In the genomic region with DNA sequence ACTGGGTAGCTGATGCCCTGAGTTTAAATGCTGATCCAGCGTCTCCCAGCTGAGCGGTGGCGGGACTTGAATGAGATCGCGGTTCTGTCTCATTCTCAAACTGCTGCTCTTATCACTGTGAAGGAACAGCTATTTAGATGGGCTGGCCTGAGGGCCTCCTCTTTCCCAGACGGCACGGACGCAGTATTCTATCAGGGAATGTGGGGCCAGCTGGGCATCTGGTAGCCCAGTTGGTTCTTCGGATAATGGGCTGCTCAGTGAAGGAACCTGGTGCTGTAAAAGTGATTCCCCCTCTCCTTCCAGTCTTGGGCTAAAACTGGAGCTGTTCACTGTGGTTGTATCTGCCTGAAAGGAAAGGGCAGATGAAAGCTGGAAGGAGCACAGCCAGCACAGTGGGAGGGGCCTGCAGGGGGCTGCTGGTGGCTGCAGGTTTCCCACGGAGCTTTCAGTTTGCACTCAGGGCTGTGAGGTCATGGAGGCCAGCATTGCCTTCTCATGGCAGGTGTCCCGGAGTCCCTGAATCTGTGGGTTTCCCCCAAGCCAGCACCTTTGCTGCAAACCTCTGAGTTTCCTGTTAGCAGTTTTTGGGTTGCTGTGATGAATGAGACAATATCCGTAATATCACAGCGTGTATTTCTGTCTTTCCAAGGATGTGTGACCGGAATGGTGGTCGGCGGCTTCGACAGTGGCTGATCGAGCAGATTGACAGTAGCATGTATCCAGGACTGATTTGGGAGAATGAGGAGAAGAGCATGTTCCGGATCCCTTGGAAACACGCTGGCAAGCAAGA, we compare ENCODE assay signal across 8 cellular contexts. TPM values are rescaled to one million over a fixed set of nuclear protein-coding genes. Genes with fewer than 3 reads are reported as not detected.
DNase-seq lines count a peak whose midpoint lies in the region; ATAC-seq lines count a peak whose summit lies in the region.

No MANE protein-coding gene starts in this region.

- peak; percentile 54 for DNase-seq in stimulated activated CD4-positive, alpha-beta T cell treated with anti-CD3 and anti-CD28 coated beads, Interleukin-4, amount 100 ng/mL, for 24 hours
- DNase-seq in epidermal melanocyte (ENCODE audit: insufficient read length, low spot score) (no peak), occipital lobe (lab: John Stamatoyannopoulos, UW) (no peak), midbrain (lab: John Stamatoyannopoulos, UW) (no peak)

- H3K4me2 ChIP-seq in BLaER1, result peak overlapping the region; percentile 96

- H3K9me3 ChIP-seq in BLaER1, result peaks cover 16% of the 10 kb centered on the region

- H4K20me1 ChIP-seq in BLaER1, result no peaks in the 10 kb centered on the region

- peaks cover 25% of the 10 kb centered on the region for H3K27me3 Mint-ChIP-seq in activated T-helper 17 cell treated with anti-CD3 and anti-CD28 coated beads, Interleukin-2, amount 50 U/mL, for 72 hours

- H3K4me3 ChIP-seq in BLaER1, result peak overlapping the region; percentile 61

- H3K4me3 Mint-ChIP-seq in activated T-helper 17 cell treated with anti-CD3 and anti-CD28 coated beads, Interleukin-2, amount 50 U/mL, for 72 hours, result peak overlapping the region; percentile 87

- ATAC-seq in GM19438 (IDR thresholded peaks at IDR 0.05; ENCODE audit: low read depth, unreplicated experiment), result peak; percentile 62
- ATAC-seq in HG03460 (IDR thresholded peaks at IDR 0.05; ENCODE audit: unreplicated experiment), result peak; percentile 64
- peak; percentile 70 for ATAC-seq in activated T-helper 17 cell treated with anti-CD3 and anti-CD28 coated beads, Interleukin-2, amount 50 U/mL, for 72 hours (replicated peaks)

- peak overlapping the region; percentile 70 for H3K27ac ChIP-seq in BLaER1

- peaks cover 45% of the 10 kb centered on the region for H3K27me3 ChIP-seq in BLaER1

- peaks cover 13% of the 10 kb centered on the region for H3K36me3 ChIP-seq in BLaER1

- H3K4me1 Mint-ChIP-seq in activated T-helper 17 cell treated with anti-CD3 and anti-CD28 coated beads, Interleukin-2, amount 50 U/mL, for 72 hours, result peaks cover 33% of the 10 kb centered on the region

- H3K27ac Mint-ChIP-seq in activated T-helper 17 cell treated with anti-CD3 and anti-CD28 coated beads, Interleukin-2, amount 50 U/mL, for 72 hours, result peak overlapping the region; percentile 70

- H3K4me1 ChIP-seq in BLaER1, result peaks cover 58% of the 10 kb centered on the region

- H3K9me3 Mint-ChIP-seq in activated T-helper 17 cell treated with anti-CD3 and anti-CD28 coated beads, Interleukin-2, amount 50 U/mL, for 72 hours, result no peaks in the 10 kb centered on the region

- H3K9ac ChIP-seq in BLaER1, result peak overlapping the region; percentile 58

- peaks cover 75% of the 10 kb centered on the region for H3K36me3 Mint-ChIP-seq in activated T-helper 17 cell treated with anti-CD3 and anti-CD28 coated beads, Interleukin-2, amount 50 U/mL, for 72 hours (ENCODE audit: low read depth)

RNA-seq across cellular contexts. Expression of a gene that starts 3.6 kb away (rescaled TPM):
- total RNA-seq in activated T-helper 17 cell treated with anti-CD3 and anti-CD28 coated beads, Interleukin-2, amount 50 U/mL, for 72 hours, result 10 to 100 TPM in 1 of 2 donors, 1 to 10 TPM in 1; 6.3 to 12.1 TPM
- 9.8 TPM for total RNA-seq in occipital lobe
